In the genomic region with DNA sequence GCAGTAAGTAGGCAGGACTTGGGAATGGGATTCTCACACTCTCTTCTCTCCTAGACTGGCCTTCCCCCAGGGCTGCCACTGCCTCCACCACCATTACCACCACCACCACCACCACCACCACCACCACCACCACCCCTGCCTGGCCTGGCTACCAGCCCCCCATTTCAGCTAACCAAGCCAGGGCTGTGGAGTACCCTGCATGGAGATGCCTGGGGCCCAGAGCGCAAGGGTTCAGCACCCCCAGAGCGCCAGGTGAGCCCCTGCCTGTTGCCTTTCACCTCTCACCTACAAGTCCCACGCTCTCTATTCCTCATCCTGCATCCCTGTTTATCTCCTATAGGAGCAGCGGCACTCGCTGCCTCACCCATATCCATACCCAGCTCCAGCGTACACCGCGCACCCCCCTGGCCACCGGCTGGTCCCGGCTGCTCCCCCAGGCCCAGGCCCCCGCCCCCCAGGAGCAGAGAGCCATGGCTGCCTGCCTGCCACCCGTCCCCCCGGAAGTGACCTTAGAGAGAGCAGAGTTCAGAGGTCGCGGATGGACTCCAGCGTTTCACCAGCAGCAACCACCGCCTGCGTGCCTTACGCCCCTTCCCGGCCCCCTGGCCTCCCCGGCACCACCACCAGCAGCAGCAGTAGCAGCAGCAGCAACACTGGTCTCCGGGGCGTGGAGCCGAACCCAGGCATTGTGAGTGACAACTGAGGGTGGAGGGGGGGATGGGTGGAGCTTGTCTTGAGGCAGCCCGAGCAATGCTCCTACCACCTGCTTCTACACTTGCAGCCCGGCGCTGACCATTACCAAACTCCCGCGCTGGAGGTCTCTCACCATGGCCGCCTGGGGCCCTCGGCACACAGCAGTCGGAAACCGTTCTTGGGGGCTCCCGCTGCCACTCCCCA, we compare ENCODE assay signal across 16 cellular contexts. TPM values are rescaled to one million over a fixed set of nuclear protein-coding genes. Genes with fewer than 3 reads are reported as not detected.
A peak's percentile ranks its signal among the peaks of the same experiment; 100 is the strongest.
DNase-seq lines count a peak whose midpoint lies in the region; ATAC-seq, FAIRE-seq and TF ChIP-seq lines count a peak whose summit lies in the region.
"Had no signal": no experiment of that assay in that cellular context is flagged by ENCODE, and none has a peak within 500 bp of the region (broad histone marks: within the 10 kb centered on the region; RNA-seq: fewer than 3 reads in every experiment).

No MANE protein-coding gene starts in this region.

- H2BK20ac ChIP-seq in H1 (ENCODE audit: low read length), result no peak overlapping the region

- no peak overlapping the region for H3K18ac ChIP-seq in H1 (ENCODE audit: extremely low read depth, low read length)

- H3K4me1 ChIP-seq in H1 (replicated peaks in 1 of 4; ENCODE audit: control insufficient read depth in 3 of 4, insufficient read depth in 4 of 4, low read length in 3 of 4) (peaks cover 0 to 24% (median 13%) of the 10 kb centered on the region in 4 experiments; a peak in 6 of 7 replicates), spleen (peaks cover 18 to 88% (median 32%) of the 10 kb centered on the region in 6 donors)

- peaks cover 12 to 20% of the 10 kb centered on the region in 2 experiments for H4K20me1 ChIP-seq in H1 (replicated peaks in 1 of 2; ENCODE audit: control insufficient read depth in 1 of 2, insufficient read depth in 2 of 2, low read length in 2 of 2)

- no peak overlapping the region for H2BK5ac ChIP-seq in H1 (ENCODE audit: low read depth, low read length)

- no peak overlapping the region for H2AFZ ChIP-seq in H1 (ENCODE audit: low read length)

- no peaks in the 10 kb centered on the region for H3K9me3 ChIP-seq in H1 (ENCODE audit: insufficient read depth in 2 of 2, low read depth in 1 of 2, low read length in 1 of 2)
- H3K9me3 ChIP-seq in spleen, result no peaks in the 10 kb centered on the region
- H3K9me3 ChIP-seq: tibial artery had no signal

- H3K4me3 ChIP-seq in H1 (ENCODE audit: extremely low read depth in 1 of 4, insufficient read depth in 2 of 4, low read depth in 3 of 4, low read length in 4 of 4) (no peak overlapping the region), spleen (no peak overlapping the region)
- H3K4me3 ChIP-seq: dorsolateral prefrontal cortex, tibial artery had no signal

- H3K56ac ChIP-seq in H1 (replicated peaks; ENCODE audit: insufficient read length, low read depth, low read length), result no peak overlapping the region

- no peak for TF ChIP-seq EP300 in H1 (IDR thresholded peaks at IDR 0.05; ENCODE audit: borderline replicate concordance in 1 of 2, low read depth in 2 of 2, low read length in 2 of 2)

- H2BK120ac ChIP-seq in H1 (replicated peaks; ENCODE audit: low read depth, low read length), result no peak overlapping the region

- H3K27ac ChIP-seq in H1 (ENCODE audit: low read depth, low read length) (no peak overlapping the region), spleen (peak overlapping the region in 1 of 8 donors; percentile 3)

- H3K4me2 ChIP-seq in H1 (ENCODE audit: insufficient read depth in 1 of 2, low read depth in 2 of 2, low read length in 2 of 2), result no peak overlapping the region

- H3K36me3 Mint-ChIP-seq in activated T-cell treated with anti-CD3 and anti-CD28 coated beads, Interleukin-2, amount 50 U/mL, for 24 hours (ENCODE audit: low read depth), result peaks cover 87% of the 10 kb centered on the region
- H3K36me3 Mint-ChIP-seq in activated CD4-positive, alpha-beta T cell treated with anti-CD3 and anti-CD28 coated beads, Interleukin-2, amount 10 ng/mL, durations not matched to agents 24 days and 14 days (ENCODE audit: low read depth), result peaks cover 68% of the 10 kb centered on the region

- DNase-seq in activated T-cell treated with anti-CD3 and anti-CD28 coated beads, Interleukin-2, amount 50 U/mL, for 24 hours, result no peak
- DNase-seq in activated T-cell treated with anti-CD3 and anti-CD28 coated beads for 4 hours, result no peak
- DNase-seq in activated CD4-positive, alpha-beta T cell treated with anti-CD3 and anti-CD28 coated beads, Interleukin-2, amount 10 ng/mL, durations not matched to agents 24 days and 14 days, result no peak
- no peak for DNase-seq in H1 (ENCODE audit: low read depth in 1 of 2, low spot score in 2 of 2)
- peak; percentile 79 for DNase-seq in posterior vena cava (ENCODE audit: low spot score)
- DNase-seq in spleen, result no peak
- DNase-seq in NK-92 treated with Interleukin-12 subunit alpha and Interleukin-12 subunit beta, amount 100 ng/mL, for 24 hours (lab: John Stamatoyannopoulos, UW), result no peak
- DNase-seq: dorsolateral prefrontal cortex, hippocampal formation, NCI-H187 treated with DMSO at 0.1 percent for 48 hours, NCI-H510A treated with DMSO at 0.1 percent for 48 hours, OCI-M1 had no signal

- no peak overlapping the region for H4K91ac ChIP-seq in H1 (replicated peaks; ENCODE audit: insufficient read length, low read length)

- H3K79me1 ChIP-seq in H1 (ENCODE audit: low read depth, low read length), result no peaks in the 10 kb centered on the region

- no peak overlapping the region for H2BK15ac ChIP-seq in H1 (ENCODE audit: low read length)

- peak overlapping the region; percentile 64; the same call in 1 of the 2 replicates for H4K8ac ChIP-seq in H1 (ENCODE audit: extremely low read depth, insufficient read depth, low read length)

- FAIRE-seq in H1 (lab: Jason Lieb, UNC), result no peak

- no peaks in the 10 kb centered on the region for H3K27me3 Mint-ChIP-seq in activated T-cell treated with anti-CD3 and anti-CD28 coated beads, Interleukin-2, amount 50 U/mL, for 24 hours
- peaks cover 2% of the 10 kb centered on the region for H3K27me3 Mint-ChIP-seq in activated CD4-positive, alpha-beta T cell treated with anti-CD3 and anti-CD28 coated beads, Interleukin-2, amount 10 ng/mL, durations not matched to agents 24 days and 14 days

- peak overlapping the region; percentile 85 for H3K27ac Mint-ChIP-seq in activated T-cell treated with anti-CD3 and anti-CD28 coated beads, Interleukin-2, amount 50 U/mL, for 24 hours
- H3K27ac Mint-ChIP-seq in activated CD4-positive, alpha-beta T cell treated with anti-CD3 and anti-CD28 coated beads, Interleukin-2, amount 10 ng/mL, durations not matched to agents 24 days and 14 days, result peak overlapping the region; percentile 37

- H3K27me3 ChIP-seq in H1 (replicated peaks in 1 of 4; ENCODE audit: control insufficient read depth in 3 of 4, extremely low read depth in 1 of 4, insufficient read depth in 3 of 4, low read length in 3 of 4) (peaks cover 2 to 23% (median 21%) of the 10 kb centered on the region in 4 experiments), spleen (replicated peaks in 1 of 7) (no peaks in the 10 kb centered on the region)
- H3K27me3 ChIP-seq: dorsolateral prefrontal cortex, tibial artery had no signal

- no peak overlapping the region for H3K14ac ChIP-seq in H1 (ENCODE audit: insufficient read length)

- H4K5ac ChIP-seq in H1 (ENCODE audit: insufficient read length, low read depth, low read length), result no peak overlapping the region

- TF ChIP-seq CTCF in H1 (IDR thresholded peaks at IDR 0.05; ENCODE audit: control extremely low read depth in 1 of 3, insufficient read depth in 1 of 3, low read depth in 1 of 3, low read length in 3 of 3) (no peak), spleen (IDR thresholded peaks at IDR 0.05 in 8 of 11, conservative IDR thresholded peaks at IDR 0.05 in 3 of 11) (no peak)

- H3K79me2 ChIP-seq in H1 (ENCODE audit: control insufficient read depth in 1 of 2, insufficient read depth in 2 of 2, low read length in 2 of 2), result no peaks in the 10 kb centered on the region

- H3K9me3 Mint-ChIP-seq in activated T-cell treated with anti-CD3 and anti-CD28 coated beads, Interleukin-2, amount 50 U/mL, for 24 hours, result no peaks in the 10 kb centered on the region
- H3K9me3 Mint-ChIP-seq in activated CD4-positive, alpha-beta T cell treated with anti-CD3 and anti-CD28 coated beads, Interleukin-2, amount 10 ng/mL, durations not matched to agents 24 days and 14 days, result no peaks in the 10 kb centered on the region

- POLR2A ChIA-PET in H1 (lab: Charles Lee; ENCODE audit: partially characterized antibody), result interaction anchor here (1.4 to 1.5 kb wide), 2 partner anchors 10 kb away, joined by 6 to 11 read pairs; a partner anchor contains a TSS

- no peak for TF ChIP-seq RAD21 in H1 (IDR thresholded peaks at IDR 0.05 in 1 of 2, conservative IDR thresholded peaks at IDR 0.05 in 1 of 2; ENCODE audit: low read depth in 2 of 2, low read length in 2 of 2)

- H3K23ac ChIP-seq in H1 (ENCODE audit: insufficient read length), result no peak overlapping the region

- no peak overlapping the region for H2BK12ac ChIP-seq in H1 (ENCODE audit: low read depth, low read length)

- intact Hi-C loops in activated CD4-positive, alpha-beta T cell treated with anti-CD3 and anti-CD28 coated beads, Interleukin-2, amount 10 ng/mL, durations not matched to agents 24 days and 14 days (cut with micrococcal nuclease), result loop anchor here (10.0 kb wide), 2 partner anchors 338 to 612 kb away; a partner anchor contains a TSS
- intact Hi-C loops in posterior vena cava (cut with DNase I) (no loop called here), spleen (cut with DNase I; ENCODE audit: low total_unique reads) (no loop called here)

- H3K4me3 Mint-ChIP-seq in activated T-cell treated with anti-CD3 and anti-CD28 coated beads, Interleukin-2, amount 50 U/mL, for 24 hours, result peak overlapping the region; percentile 97
- H3K4me3 Mint-ChIP-seq in activated CD4-positive, alpha-beta T cell treated with anti-CD3 and anti-CD28 coated beads, Interleukin-2, amount 10 ng/mL, durations not matched to agents 24 days and 14 days, result peak overlapping the region; percentile 99

- no peak overlapping the region for H2AK5ac ChIP-seq in H1 (ENCODE audit: low read depth, low read length)

- H3K4me1 Mint-ChIP-seq in activated T-cell treated with anti-CD3 and anti-CD28 coated beads, Interleukin-2, amount 50 U/mL, for 24 hours (ENCODE audit: low read depth), result peaks cover 56% of the 10 kb centered on the region
- H3K4me1 Mint-ChIP-seq in activated CD4-positive, alpha-beta T cell treated with anti-CD3 and anti-CD28 coated beads, Interleukin-2, amount 10 ng/mL, durations not matched to agents 24 days and 14 days, result peaks cover 40% of the 10 kb centered on the region

- ATAC-seq in HG02759 (IDR thresholded peaks at IDR 0.05; ENCODE audit: unreplicated experiment), result no peak
- ATAC-seq: SK-N-SH treated with all-trans-retinoic acid at 6 μM for 48 hours had no signal

- no peak for TF ChIP-seq POLR2A in H1 (IDR thresholded peaks at IDR 0.05; ENCODE audit: control extremely low read depth in 1 of 2, low read depth in 2 of 2, low read length in 2 of 2)
- no peak for TF ChIP-seq POLR2A in spleen (IDR thresholded peaks at IDR 0.05)

- CTCF ChIA-PET in H1 (lab: Charles Lee; ENCODE audit: partially characterized antibody), result interaction anchor here (0.7 to 2.1 kb wide), 4 partner anchors 10 to 130 kb away, joined by 3 to 6 read pairs (median 4); a partner anchor contains a TSS

- H3K9ac ChIP-seq in H1 (replicated peaks in 1 of 4; ENCODE audit: extremely low read depth in 1 of 4, low read depth in 3 of 4, low read length in 3 of 4), result no peak overlapping the region

- H3K36me3 ChIP-seq in H1 (ENCODE audit: control insufficient read depth in 2 of 4, insufficient read depth in 4 of 4, low read length in 3 of 4) (no peaks in the 10 kb centered on the region; a peak in 3 of 8 replicates), spleen (peaks cover 3 to 71% (median 64%) of the 10 kb centered on the region in 6 donors)

- WGBS in H1 (ENCODE audit: extremely low coverage in 1 of 2, insufficient coverage in 1 of 2, insufficient read length in 1 of 2, insufficient replicate concordance in 2 of 2, low coverage in 1 of 2, low lambda C conversion rate in 2 of 2, missing lambda C conversion rate in 1 of 2), 2 experiments, result 80% methylated on average over 21 of the region's 34 CpGs; no CpG with 5 or more reads in 1 of the 2 experiments
- WGBS in spleen, 5 donors, result 84 to 92% (median 90%) methylated on average over 31 to 34 of the region's 34 CpGs

- no peak overlapping the region for H3K4ac ChIP-seq in H1 (replicated peaks; ENCODE audit: insufficient read length, low read depth, low read length)

- peaks cover 33% of the 10 kb centered on the region for H3K23me2 ChIP-seq in H1 (ENCODE audit: low read depth, low read length)

RNA-seq across cellular contexts. Expression of a gene that starts 7.9 kb away (rescaled TPM):
- 6.1 and 7.1 TPM in 2 replicates for total RNA-seq in activated CD4-positive, alpha-beta T cell treated with anti-CD3 and anti-CD28 coated beads, Interleukin-2, amount 10 ng/mL, durations not matched to agents 24 days and 14 days
- 0.69 TPM in 1 of 2 replicates, not detected in the other for total RNA-seq in H1 (2021; fragmentation: NEBNext Ultra II Directional; extraction: Animal tissue kit (Norgen Biotek cat#: 25700))
- polyA plus RNA-seq in H1 (2011; rRNA removed), result 8.8 and 11.6 TPM in 2 replicates
- 4.2 TPM for polyA plus RNA-seq in H1 (2011; cell fraction: cytosol; rRNA removed)
- 6.0 TPM for polyA plus RNA-seq in H1 (2011; cell fraction: nucleus; rRNA removed)
- polyA plus RNA-seq in H1 (2012, experiment 1 of 2), result 2.9 to 6.2 TPM (median 4.0 TPM) in 4 replicates
- 5.3 TPM for polyA plus RNA-seq in H1 (2012, experiment 2 of 2)
- polyA plus RNA-seq in H1 (2013, experiment 1 of 2), result 1.1 TPM
- 1.3 TPM for polyA plus RNA-seq in H1 (2013, experiment 2 of 2)
- polyA minus RNA-seq in H1 (2011; rRNA and poly(A)+ RNA removed), result 0.37 and 0.91 TPM in 2 replicates
- not detected for polyA minus RNA-seq in H1 (2011; cell fraction: cytosol; rRNA and poly(A)+ RNA removed)
- polyA minus RNA-seq in H1 (2011; cell fraction: nucleus; rRNA and poly(A)+ RNA removed), result 2.1 TPM
- 10 to 100 TPM; 17.5 to 26.1 TPM for total RNA-seq in posterior vena cava
- total RNA-seq in spleen, result 10 to 100 TPM in 5 of 7 donors, 1 to 10 TPM in 2; 5.2 to 31.8 (median 18.0) TPM
- polyA plus RNA-seq in spleen, result 10 to 100 TPM in 1 of 3 donors, 1 to 10 TPM in 2; 5.5 to 26.2 (median 9.5) TPM
- polyA plus RNA-seq: fibroblast of lung had no signal

RNA-seq across cellular contexts. Expression of a gene that starts 10.3 kb away (rescaled TPM):
- total RNA-seq in activated CD4-positive, alpha-beta T cell treated with anti-CD3 and anti-CD28 coated beads, Interleukin-2, amount 10 ng/mL, durations not matched to agents 24 days and 14 days, result 45.2 and 47.5 TPM in 2 replicates
- total RNA-seq in H1 (2021; fragmentation: NEBNext Ultra II Directional; extraction: Animal tissue kit (Norgen Biotek cat#: 25700)), result 27.0 and 30.2 TPM in 2 replicates
- polyA plus RNA-seq in H1 (2011; rRNA removed) (109 and 116 TPM in 2 replicates), spleen (100 to 1,000 TPM; 119 to 185 (median 182) TPM)
- polyA plus RNA-seq in H1 (2011; cell fraction: cytosol; rRNA removed), result 69.8 TPM
- 69.1 TPM for polyA plus RNA-seq in H1 (2011; cell fraction: nucleus; rRNA removed)
- 37.0 to 54.9 TPM (median 48.8 TPM) in 4 replicates for polyA plus RNA-seq in H1 (2012, experiment 1 of 2)
- 49.4 TPM for polyA plus RNA-seq in H1 (2012, experiment 2 of 2)
- 62.5 TPM for polyA plus RNA-seq in H1 (2013, experiment 1 of 2)
- polyA plus RNA-seq in H1 (2013, experiment 2 of 2), result 54.4 TPM
- 5.6 and 11.4 TPM in 2 replicates for polyA minus RNA-seq in H1 (2011; rRNA and poly(A)+ RNA removed)
- 93.6 TPM for polyA minus RNA-seq in H1 (2011; cell fraction: cytosol; rRNA and poly(A)+ RNA removed)
- polyA minus RNA-seq in H1 (2011; cell fraction: nucleus; rRNA and poly(A)+ RNA removed), result 26.3 TPM
- total RNA-seq in posterior vena cava (10 to 100 TPM; 65.2 to 79.7 TPM), spleen (100 to 1,000 TPM in 1 of 7 donors, 10 to 100 TPM in 6; 51.0 to 111 (median 56.9) TPM)

RNA-seq across cellular contexts. Expression of a gene that starts 10.8 kb away (rescaled TPM):
- total RNA-seq in activated CD4-positive, alpha-beta T cell treated with anti-CD3 and anti-CD28 coated beads, Interleukin-2, amount 10 ng/mL, durations not matched to agents 24 days and 14 days, result 12.7 and 14.0 TPM in 2 replicates
- total RNA-seq in H1 (2021; fragmentation: NEBNext Ultra II Directional; extraction: Animal tissue kit (Norgen Biotek cat#: 25700)), result 15.5 and 18.0 TPM in 2 replicates
- polyA plus RNA-seq in H1 (2011; rRNA removed) (11.0 and 13.5 TPM in 2 replicates), spleen (1 to 10 TPM; 2.1 to 3.8 (median 2.9) TPM)
- polyA plus RNA-seq in H1 (2011; cell fraction: cytosol; rRNA removed), result 14.5 TPM
- 11.9 TPM for polyA plus RNA-seq in H1 (2011; cell fraction: nucleus; rRNA removed)
- polyA plus RNA-seq in H1 (2012, experiment 1 of 2), result 13.6 to 15.2 TPM (median 14.3 TPM) in 4 replicates
- 1.9 TPM for polyA plus RNA-seq in H1 (2012, experiment 2 of 2)
- 9.2 TPM for polyA plus RNA-seq in H1 (2013, experiment 1 of 2)
- polyA plus RNA-seq in H1 (2013, experiment 2 of 2), result 10.4 TPM
- polyA minus RNA-seq in H1 (2011; rRNA and poly(A)+ RNA removed), result 10.8 and 16.3 TPM in 2 replicates
- polyA minus RNA-seq in H1 (2011; cell fraction: cytosol; rRNA and poly(A)+ RNA removed), result 5.7 TPM
- polyA minus RNA-seq in H1 (2011; cell fraction: nucleus; rRNA and poly(A)+ RNA removed), result 10.8 TPM
- total RNA-seq in posterior vena cava (1 to 10 TPM; 8.9 TPM), spleen (10 to 100 TPM in 1 of 7 donors, 1 to 10 TPM in 6; 4.1 to 13.2 (median 5.9) TPM)

RNA-seq across cellular contexts. Expression of a gene that starts 13.0 kb away (rescaled TPM):
- 121 and 128 TPM in 2 replicates for total RNA-seq in activated CD4-positive, alpha-beta T cell treated with anti-CD3 and anti-CD28 coated beads, Interleukin-2, amount 10 ng/mL, durations not matched to agents 24 days and 14 days
- total RNA-seq in H1 (2021; fragmentation: NEBNext Ultra II Directional; extraction: Animal tissue kit (Norgen Biotek cat#: 25700)), result 3.4 and 3.7 TPM in 2 replicates
- polyA plus RNA-seq in H1 (2011; rRNA removed) (0.48 and 0.80 TPM in 2 replicates), spleen (10 to 100 TPM in 1 of 3 donors, 1 to 10 TPM in 2; 2.9 to 11.7 (median 4.0) TPM)
- polyA plus RNA-seq in H1 (2011; cell fraction: cytosol; rRNA removed), result 0.39 TPM
- polyA plus RNA-seq in H1 (2011; cell fraction: nucleus; rRNA removed), result 2.0 TPM
- 3.7 to 5.8 TPM (median 5.1 TPM) in 4 replicates for polyA plus RNA-seq in H1 (2012, experiment 1 of 2)
- 3.0 TPM for polyA plus RNA-seq in H1 (2012, experiment 2 of 2)
- polyA plus RNA-seq in H1 (2013, experiment 1 of 2), result 1.2 TPM
- polyA plus RNA-seq in H1 (2013, experiment 2 of 2), result 1.2 TPM
- 1.8 and 2.0 TPM in 2 replicates for polyA minus RNA-seq in H1 (2011; rRNA and poly(A)+ RNA removed)
- 2.1 TPM for polyA minus RNA-seq in H1 (2011; cell fraction: cytosol; rRNA and poly(A)+ RNA removed)
- 8.7 TPM for polyA minus RNA-seq in H1 (2011; cell fraction: nucleus; rRNA and poly(A)+ RNA removed)
- total RNA-seq in posterior vena cava (10 to 100 TPM; 21.0 to 29.0 TPM), spleen (100 to 1,000 TPM in 1 of 7 donors, 10 to 100 TPM in 6; 22.3 to 110 (median 60.8) TPM)

RNA-seq across cellular contexts. Expression of a gene that starts 41.6 kb away (rescaled TPM):
- 152 and 158 TPM in 2 replicates for total RNA-seq in activated CD4-positive, alpha-beta T cell treated with anti-CD3 and anti-CD28 coated beads, Interleukin-2, amount 10 ng/mL, durations not matched to agents 24 days and 14 days
- total RNA-seq in H1 (2021; fragmentation: NEBNext Ultra II Directional; extraction: Animal tissue kit (Norgen Biotek cat#: 25700)), result 12.9 and 14.2 TPM in 2 replicates
- 12.3 and 18.3 TPM in 2 replicates for polyA plus RNA-seq in H1 (2011; rRNA removed)
- 12.4 TPM for polyA plus RNA-seq in H1 (2011; cell fraction: cytosol; rRNA removed)
- 45.8 TPM for polyA plus RNA-seq in H1 (2011; cell fraction: nucleus; rRNA removed)
- polyA plus RNA-seq in H1 (2012, experiment 1 of 2), result 20.4 to 31.7 TPM (median 27.8 TPM) in 4 replicates
- 4.9 TPM for polyA plus RNA-seq in H1 (2012, experiment 2 of 2)
- polyA plus RNA-seq in H1 (2013, experiment 1 of 2), result 12.0 TPM
- 11.8 TPM for polyA plus RNA-seq in H1 (2013, experiment 2 of 2)
- 17.4 and 27.2 TPM in 2 replicates for polyA minus RNA-seq in H1 (2011; rRNA and poly(A)+ RNA removed)
- 16.4 TPM for polyA minus RNA-seq in H1 (2011; cell fraction: cytosol; rRNA and poly(A)+ RNA removed)
- polyA minus RNA-seq in H1 (2011; cell fraction: nucleus; rRNA and poly(A)+ RNA removed), result 16.2 TPM
- 100 to 1,000 TPM in 1 of 2 donors, 10 to 100 TPM in 1; 67.4 to 105 TPM for total RNA-seq in posterior vena cava
- 100 to 1,000 TPM in 2 of 7 donors, 10 to 100 TPM in 5; 60.9 to 117 (median 83.6) TPM for total RNA-seq in spleen
- polyA plus RNA-seq in spleen, result 10 to 100 TPM; 37.0 to 84.3 (median 71.8) TPM
